ENCODE assay signal across 22 cellular contexts in genomic region chr5:175629793-175630192, GRCh38. TPM values are rescaled to one million over a fixed set of nuclear protein-coding genes. Genes with fewer than 3 reads are reported as not detected.
A peak's percentile ranks its signal among the peaks of the same experiment; 100 is the strongest.
DNase-seq lines count a peak whose midpoint lies in the region; ATAC-seq, FAIRE-seq and TF ChIP-seq lines count a peak whose summit lies in the region.
"Had no signal": no experiment of that assay in that cellular context is flagged by ENCODE, and none has a peak within 500 bp of the region (broad histone marks: within the 10 kb centered on the region; RNA-seq: fewer than 3 reads in every experiment).

No MANE protein-coding gene starts in this region.

- no peaks in the 10 kb centered on the region for H3K36me3 ChIP-seq in bronchial epithelial cell (ENCODE audit: control insufficient read depth, insufficient read depth, low read length)
- H3K36me3 ChIP-seq: BLaER1 treated with 17β-estradiol and CSF1 and Interleukin-3, amounts not matched to agents 10 nM and 100 nM had no signal

- FAIRE-seq in bronchial epithelial cell (lab: Jason Lieb, UNC), result peak; percentile 68
- FAIRE-seq: A549, GM12891, GM19239 had no signal

- intact Hi-C loops in left cardiac atrium (cut with DNase I), result no loop called here
- intact Hi-C loops in Right ventricle myocardium inferior (cut with DNase I), result no loop called here

- no peak for TF ChIP-seq CTCF in bronchial epithelial cell (IDR thresholded peaks at IDR 0.05; ENCODE audit: insufficient read depth, low read length, severe bottlenecking)

- H3K4me3 ChIP-seq in bronchial epithelial cell (ENCODE audit: low read depth, low read length), result no peak overlapping the region
- H3K4me3 ChIP-seq: A549; BLaER1 treated with 17β-estradiol and CSF1 and Interleukin-3, amounts not matched to agents 10 nM and 100 nM had no signal

- H3K27me3 ChIP-seq in bronchial epithelial cell (ENCODE audit: control insufficient read depth, insufficient read depth, low read length), result no peaks in the 10 kb centered on the region
- H3K27me3 ChIP-seq: BLaER1 treated with 17β-estradiol and CSF1 and Interleukin-3, amounts not matched to agents 10 nM and 100 nM had no signal

- ATAC-seq in left cardiac atrium (peak; percentile 47), Right ventricle myocardium inferior (no peak), HG03159 (IDR thresholded peaks at IDR 0.05; ENCODE audit: unreplicated experiment) (no peak)
- ATAC-seq: A549; CD8-positive, alpha-beta T cell had no signal

- DNase-seq in DMS 273 (lab: John Stamatoyannopoulos, UW; ENCODE audit: unreplicated experiment), result peak; percentile 37
- no peak for DNase-seq in DMS 273 treated with DMSO at 0.1 percent for 48 hours (lab: John Stamatoyannopoulos, UW)
- DNase-seq in left cardiac atrium, result no peak
- DNase-seq in Right ventricle myocardium inferior (ENCODE audit: missing footprints), result no peak
- DNase-seq in bronchial epithelial cell (ENCODE audit: low read depth), result no peak
- no peak for DNase-seq in COR-L47 (lab: John Stamatoyannopoulos, UW)
- DNase-seq: AML-193; CD4-positive, alpha-beta T cell; CD8-positive, alpha-beta T cell; DMS153; DMS53; DMS79; DND-41; EL; GDM1 had no signal

RNA-seq across cellular contexts. Expression of gene HRH2, which starts 28.1 kb away (rescaled TPM):
- 10 to 100 TPM; 20.0 to 24.3 TPM for total RNA-seq in left cardiac atrium
- 46.6 TPM for total RNA-seq in Right ventricle myocardium inferior
- total RNA-seq in bronchial epithelial cell, result not detected in 2 replicates
- total RNA-seq: B cell, G401 had no signal

Comparison
In these comparisons a context has a peak if more than half of its experiments do, and no peak if none do; other contexts are left out.
1. ATAC-seq: peak in left cardiac atrium (2 of 2); none in Right ventricle myocardium inferior (single experiment) and HG03159 (single experiment).
2. RNA of gene HRH2, which starts 28.1 kb away (total RNA-seq): 46.6 TPM in Right ventricle myocardium inferior (single experiment) and 20.0 to 24.3 TPM in left cardiac atrium; not detected in bronchial epithelial cell; every median in the first group is over 10 times any median in the second.